Comparison of ENCODE assay signal across 1 cellular context in genomic region chr2:102895386-102895785, GRCh38.
A peak's percentile ranks its signal among the peaks of the same experiment; 100 is the strongest.
TF ChIP-seq lines count a peak whose summit lies in the region.

No MANE protein-coding gene starts in this region.

TF ChIP-seq in K562, 482 proteins besides CTCF, POLR2A, EP300 and RAD21 (continued from another document):
- TF ChIP-seq ATF1 (CRISPR knock-in tag; IDR thresholded peaks at IDR 0.05) (no peak), ATF1 (tag; IDR thresholded peaks at IDR 0.05) (0 out of 2 replicates have a peak, but pooled peaks have one; percentile 16), E2F8 (IDR thresholded peaks at IDR 0.05; ENCODE audit: low read depth, partially characterized antibody) (no peak), CTBP1 (IDR thresholded peaks at IDR 0.05; ENCODE audit: borderline replicate concordance) (peak; percentile 42; the same call in 1 of the 2 replicates), SOX6 (IDR thresholded peaks at IDR 0.05) (peak; percentile 40; the same call in 1 of the 2 replicates), HMBOX1 (IDR thresholded peaks at IDR 0.05) (peak; percentile 72), RB1 (IDR thresholded peaks at IDR 0.05; ENCODE audit: low read depth) (no peak), RCOR1 (IDR thresholded peaks at IDR 0.05; ENCODE audit: borderline replicate concordance in 1 of 2, low read depth in 2 of 2, low read length in 2 of 2) (peak in 1 of 2 experiments; percentile 48; a peak in 1 of 4 replicates), ETV6 (IDR thresholded peaks at IDR 0.05; ENCODE audit: borderline replicate concordance in 1 of 2, low read depth in 2 of 2, low read length in 1 of 2) (peak; percentile 66 to 94; a peak in 3 of 4 replicates), ETV6 (CRISPR knock-in tag; IDR thresholded peaks at IDR 0.05; ENCODE audit: borderline replicate concordance) (no peak), ZNF143 (CRISPR knock-in tag; IDR thresholded peaks at IDR 0.05) (no peak)
- TF ChIP-seq, protein P1, sequence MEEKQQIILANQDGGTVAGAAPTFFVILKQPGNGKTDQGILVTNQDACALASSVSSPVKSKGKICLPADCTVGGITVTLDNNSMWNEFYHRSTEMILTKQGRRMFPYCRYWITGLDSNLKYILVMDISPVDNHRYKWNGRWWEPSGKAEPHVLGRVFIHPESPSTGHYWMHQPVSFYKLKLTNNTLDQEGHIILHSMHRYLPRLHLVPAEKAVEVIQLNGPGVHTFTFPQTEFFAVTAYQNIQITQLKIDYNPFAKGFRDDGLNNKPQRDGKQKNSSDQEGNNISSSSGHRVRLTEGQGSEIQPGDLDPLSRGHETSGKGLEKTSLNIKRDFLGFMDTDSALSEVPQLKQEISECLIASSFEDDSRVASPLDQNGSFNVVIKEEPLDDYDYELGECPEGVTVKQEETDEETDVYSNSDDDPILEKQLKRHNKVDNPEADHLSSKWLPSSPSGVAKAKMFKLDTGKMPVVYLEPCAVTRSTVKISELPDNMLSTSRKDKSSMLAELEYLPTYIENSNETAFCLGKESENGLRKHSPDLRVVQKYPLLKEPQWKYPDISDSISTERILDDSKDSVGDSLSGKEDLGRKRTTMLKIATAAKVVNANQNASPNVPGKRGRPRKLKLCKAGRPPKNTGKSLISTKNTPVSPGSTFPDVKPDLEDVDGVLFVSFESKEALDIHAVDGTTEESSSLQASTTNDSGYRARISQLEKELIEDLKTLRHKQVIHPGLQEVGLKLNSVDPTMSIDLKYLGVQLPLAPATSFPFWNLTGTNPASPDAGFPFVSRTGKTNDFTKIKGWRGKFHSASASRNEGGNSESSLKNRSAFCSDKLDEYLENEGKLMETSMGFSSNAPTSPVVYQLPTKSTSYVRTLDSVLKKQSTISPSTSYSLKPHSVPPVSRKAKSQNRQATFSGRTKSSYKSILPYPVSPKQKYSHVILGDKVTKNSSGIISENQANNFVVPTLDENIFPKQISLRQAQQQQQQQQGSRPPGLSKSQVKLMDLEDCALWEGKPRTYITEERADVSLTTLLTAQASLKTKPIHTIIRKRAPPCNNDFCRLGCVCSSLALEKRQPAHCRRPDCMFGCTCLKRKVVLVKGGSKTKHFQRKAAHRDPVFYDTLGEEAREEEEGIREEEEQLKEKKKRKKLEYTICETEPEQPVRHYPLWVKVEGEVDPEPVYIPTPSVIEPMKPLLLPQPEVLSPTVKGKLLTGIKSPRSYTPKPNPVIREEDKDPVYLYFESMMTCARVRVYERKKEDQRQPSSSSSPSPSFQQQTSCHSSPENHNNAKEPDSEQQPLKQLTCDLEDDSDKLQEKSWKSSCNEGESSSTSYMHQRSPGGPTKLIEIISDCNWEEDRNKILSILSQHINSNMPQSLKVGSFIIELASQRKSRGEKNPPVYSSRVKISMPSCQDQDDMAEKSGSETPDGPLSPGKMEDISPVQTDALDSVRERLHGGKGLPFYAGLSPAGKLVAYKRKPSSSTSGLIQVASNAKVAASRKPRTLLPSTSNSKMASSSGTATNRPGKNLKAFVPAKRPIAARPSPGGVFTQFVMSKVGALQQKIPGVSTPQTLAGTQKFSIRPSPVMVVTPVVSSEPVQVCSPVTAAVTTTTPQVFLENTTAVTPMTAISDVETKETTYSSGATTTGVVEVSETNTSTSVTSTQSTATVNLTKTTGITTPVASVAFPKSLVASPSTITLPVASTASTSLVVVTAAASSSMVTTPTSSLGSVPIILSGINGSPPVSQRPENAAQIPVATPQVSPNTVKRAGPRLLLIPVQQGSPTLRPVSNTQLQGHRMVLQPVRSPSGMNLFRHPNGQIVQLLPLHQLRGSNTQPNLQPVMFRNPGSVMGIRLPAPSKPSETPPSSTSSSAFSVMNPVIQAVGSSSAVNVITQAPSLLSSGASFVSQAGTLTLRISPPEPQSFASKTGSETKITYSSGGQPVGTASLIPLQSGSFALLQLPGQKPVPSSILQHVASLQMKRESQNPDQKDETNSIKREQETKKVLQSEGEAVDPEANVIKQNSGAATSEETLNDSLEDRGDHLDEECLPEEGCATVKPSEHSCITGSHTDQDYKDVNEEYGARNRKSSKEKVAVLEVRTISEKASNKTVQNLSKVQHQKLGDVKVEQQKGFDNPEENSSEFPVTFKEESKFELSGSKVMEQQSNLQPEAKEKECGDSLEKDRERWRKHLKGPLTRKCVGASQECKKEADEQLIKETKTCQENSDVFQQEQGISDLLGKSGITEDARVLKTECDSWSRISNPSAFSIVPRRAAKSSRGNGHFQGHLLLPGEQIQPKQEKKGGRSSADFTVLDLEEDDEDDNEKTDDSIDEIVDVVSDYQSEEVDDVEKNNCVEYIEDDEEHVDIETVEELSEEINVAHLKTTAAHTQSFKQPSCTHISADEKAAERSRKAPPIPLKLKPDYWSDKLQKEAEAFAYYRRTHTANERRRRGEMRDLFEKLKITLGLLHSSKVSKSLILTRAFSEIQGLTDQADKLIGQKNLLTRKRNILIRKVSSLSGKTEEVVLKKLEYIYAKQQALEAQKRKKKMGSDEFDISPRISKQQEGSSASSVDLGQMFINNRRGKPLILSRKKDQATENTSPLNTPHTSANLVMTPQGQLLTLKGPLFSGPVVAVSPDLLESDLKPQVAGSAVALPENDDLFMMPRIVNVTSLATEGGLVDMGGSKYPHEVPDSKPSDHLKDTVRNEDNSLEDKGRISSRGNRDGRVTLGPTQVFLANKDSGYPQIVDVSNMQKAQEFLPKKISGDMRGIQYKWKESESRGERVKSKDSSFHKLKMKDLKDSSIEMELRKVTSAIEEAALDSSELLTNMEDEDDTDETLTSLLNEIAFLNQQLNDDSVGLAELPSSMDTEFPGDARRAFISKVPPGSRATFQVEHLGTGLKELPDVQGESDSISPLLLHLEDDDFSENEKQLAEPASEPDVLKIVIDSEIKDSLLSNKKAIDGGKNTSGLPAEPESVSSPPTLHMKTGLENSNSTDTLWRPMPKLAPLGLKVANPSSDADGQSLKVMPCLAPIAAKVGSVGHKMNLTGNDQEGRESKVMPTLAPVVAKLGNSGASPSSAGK (IDR thresholded peaks at IDR 0.05): peak; percentile 66
- TF ChIP-seq, protein P2, sequence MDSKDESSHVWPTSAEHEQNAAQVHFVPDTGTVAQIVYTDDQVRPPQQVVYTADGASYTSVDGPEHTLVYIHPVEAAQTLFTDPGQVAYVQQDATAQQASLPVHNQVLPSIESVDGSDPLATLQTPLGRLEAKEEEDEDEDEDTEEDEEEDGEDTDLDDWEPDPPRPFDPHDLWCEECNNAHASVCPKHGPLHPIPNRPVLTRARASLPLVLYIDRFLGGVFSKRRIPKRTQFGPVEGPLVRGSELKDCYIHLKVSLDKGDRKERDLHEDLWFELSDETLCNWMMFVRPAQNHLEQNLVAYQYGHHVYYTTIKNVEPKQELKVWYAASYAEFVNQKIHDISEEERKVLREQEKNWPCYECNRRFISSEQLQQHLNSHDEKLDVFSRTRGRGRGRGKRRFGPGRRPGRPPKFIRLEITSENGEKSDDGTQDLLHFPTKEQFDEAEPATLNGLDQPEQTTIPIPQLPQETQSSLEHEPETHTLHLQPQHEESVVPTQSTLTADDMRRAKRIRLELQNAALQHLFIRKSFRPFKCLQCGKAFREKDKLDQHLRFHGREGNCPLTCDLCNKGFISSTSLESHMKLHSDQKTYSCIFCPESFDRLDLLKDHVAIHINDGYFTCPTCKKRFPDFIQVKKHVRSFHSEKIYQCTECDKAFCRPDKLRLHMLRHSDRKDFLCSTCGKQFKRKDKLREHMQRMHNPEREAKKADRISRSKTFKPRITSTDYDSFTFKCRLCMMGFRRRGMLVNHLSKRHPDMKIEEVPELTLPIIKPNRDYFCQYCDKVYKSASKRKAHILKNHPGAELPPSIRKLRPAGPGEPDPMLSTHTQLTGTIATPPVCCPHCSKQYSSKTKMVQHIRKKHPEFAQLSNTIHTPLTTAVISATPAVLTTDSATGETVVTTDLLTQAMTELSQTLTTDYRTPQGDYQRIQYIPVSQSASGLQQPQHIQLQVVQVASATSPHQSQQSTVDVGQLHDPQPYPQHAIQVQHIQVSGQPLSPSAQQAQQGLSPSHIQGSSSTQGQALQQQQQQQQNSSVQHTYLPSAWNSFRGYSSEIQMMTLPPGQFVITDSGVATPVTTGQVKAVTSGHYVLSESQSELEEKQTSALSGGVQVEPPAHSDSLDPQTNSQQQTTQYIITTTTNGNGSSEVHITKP (IDR thresholded peaks at IDR 0.05; ENCODE audit: partially characterized antibody): no peak
TF ChIP-seq in K562: peak in this region for 22.
